ENCODE assay signal across 10 cellular contexts in the genomic region with DNA sequence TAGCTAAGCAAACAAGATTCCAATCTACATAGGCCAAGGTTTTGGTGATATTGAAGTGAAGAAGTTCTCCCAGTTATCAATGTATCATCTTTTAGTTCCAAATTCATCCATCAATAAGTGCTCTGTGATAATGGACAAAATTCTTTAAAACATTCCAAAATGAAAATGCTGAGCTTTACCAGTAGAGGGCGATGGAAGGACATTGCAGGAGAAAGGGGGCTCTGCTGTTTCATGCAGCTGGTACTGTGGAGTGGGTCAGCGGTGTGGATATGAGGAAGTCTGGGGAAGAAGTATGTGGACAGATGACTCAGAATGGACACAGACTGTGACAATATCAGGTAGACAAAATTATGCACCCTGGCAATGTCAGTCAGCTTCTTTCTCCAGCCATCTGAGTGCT. TPM values are rescaled to one million over a fixed set of nuclear protein-coding genes. Genes with fewer than 3 reads are reported as not detected.
DNase-seq lines count a peak whose midpoint lies in the region; ATAC-seq, FAIRE-seq and TF ChIP-seq lines count a peak whose summit lies in the region.
"Had no signal": no experiment of that assay in that cellular context is flagged by ENCODE, and none has a peak within 500 bp of the region (broad histone marks: within the 10 kb centered on the region; RNA-seq: fewer than 3 reads in every experiment).

No MANE protein-coding gene starts in this region.

- FAIRE-seq in small intestine (lab: Jason Lieb, UNC): no peak

- H3K4me1 Mint-ChIP-seq in activated CD8-positive, alpha-beta memory T cell treated with anti-CD3 and anti-CD28 coated beads, Interleukin-2, amount 10 ng/mL, durations not matched to agents 7 days and 5 days: no peaks in the 10 kb centered on the region
- peaks cover 5% of the 10 kb centered on the region for H3K4me1 Mint-ChIP-seq in type B pancreatic cell (ENCODE audit: unreplicated experiment)
- H3K4me1 Mint-ChIP-seq: memory B cell had no signal

- BruUV-seq in Panc1 (replicated peaks; lab: Mats Ljungman, UMichigan): no TSS peak

- no peaks in the 10 kb centered on the region for H3K36me3 Mint-ChIP-seq in activated CD8-positive, alpha-beta memory T cell treated with anti-CD3 and anti-CD28 coated beads, Interleukin-2, amount 10 ng/mL, durations not matched to agents 7 days and 5 days
- no peaks in the 10 kb centered on the region for H3K36me3 Mint-ChIP-seq in type B pancreatic cell
- H3K36me3 Mint-ChIP-seq: memory B cell had no signal

- H3K27ac Mint-ChIP-seq in activated CD8-positive, alpha-beta memory T cell treated with anti-CD3 and anti-CD28 coated beads, Interleukin-2, amount 10 ng/mL, durations not matched to agents 7 days and 5 days: peak overlapping the region; percentile 56
- H3K27ac Mint-ChIP-seq in type B pancreatic cell: no peak overlapping the region
- H3K27ac Mint-ChIP-seq: memory B cell had no signal

- H3K27ac ChIP-seq in Panc1 (ENCODE audit: low read length): no peak overlapping the region
- no peak overlapping the region for H3K27ac ChIP-seq in small intestine (ENCODE audit: low read depth in 1 of 2, low read length in 1 of 2)

- in situ Hi-C loops in Panc1 (cut with HindIII; ENCODE audit: low pct_unique_long_range_greater_than_20kb, low sequenced_read_pairs): no loop called here

- WGBS in small intestine, 3 donors: 5 to 19% (median 11%) methylated on average over 2 of the region's 2 CpGs

- H3K4me3 Mint-ChIP-seq in activated CD8-positive, alpha-beta memory T cell treated with anti-CD3 and anti-CD28 coated beads, Interleukin-2, amount 10 ng/mL, durations not matched to agents 7 days and 5 days: no peak overlapping the region
- H3K4me3 Mint-ChIP-seq in type B pancreatic cell: no peak overlapping the region
- H3K4me3 Mint-ChIP-seq: memory B cell had no signal

- H3K27me3 ChIP-seq in Panc1 (ENCODE audit: control insufficient read depth, insufficient read depth, low read length) (no peaks in the 10 kb centered on the region), small intestine (ENCODE audit: control insufficient read depth in 2 of 2, insufficient read depth in 2 of 2, low read length in 2 of 2) (no peaks in the 10 kb centered on the region)

- POLR2A ChIA-PET in Panc1 (lab: Charles Lee): no interaction called here

- no peaks in the 10 kb centered on the region for H3K9me3 Mint-ChIP-seq in activated CD8-positive, alpha-beta memory T cell treated with anti-CD3 and anti-CD28 coated beads, Interleukin-2, amount 10 ng/mL, durations not matched to agents 7 days and 5 days (ENCODE audit: low read depth)
- peaks cover 10% of the 10 kb centered on the region for H3K9me3 Mint-ChIP-seq in type B pancreatic cell

- no peak for ATAC-seq in activated CD8-positive, alpha-beta memory T cell treated with anti-CD3 and anti-CD28 coated beads, Interleukin-2, amount 10 ng/mL, durations not matched to agents 7 days and 5 days
- ATAC-seq in Panc1 (no peak), HG03108 (IDR thresholded peaks at IDR 0.05; ENCODE audit: unreplicated experiment) (no peak)

- peak; percentile 80 for TF ChIP-seq CTCF in Panc1 (IDR thresholded peaks at IDR 0.05)
- peak; percentile 63 for TF ChIP-seq CTCF in fibroblast of villous mesenchyme (IDR thresholded peaks at IDR 0.05; ENCODE audit: insufficient read depth, low read depth, low read length)
- peak; percentile 87 for TF ChIP-seq CTCF in type B pancreatic cell (conservative IDR thresholded peaks at IDR 0.05)

- H3K4me1 ChIP-seq in Panc1 (ENCODE audit: control insufficient read depth, insufficient read depth, low read length) (no peaks in the 10 kb centered on the region), small intestine (ENCODE audit: control insufficient read depth in 2 of 2, insufficient read depth in 1 of 2, low read depth in 1 of 2, low read length in 1 of 2) (no peaks in the 10 kb centered on the region)

- no peaks in the 10 kb centered on the region for H3K27me3 Mint-ChIP-seq in activated CD8-positive, alpha-beta memory T cell treated with anti-CD3 and anti-CD28 coated beads, Interleukin-2, amount 10 ng/mL, durations not matched to agents 7 days and 5 days
- no peaks in the 10 kb centered on the region for H3K27me3 Mint-ChIP-seq in type B pancreatic cell
- H3K27me3 Mint-ChIP-seq: memory B cell had no signal

- intact Hi-C loops in Panc1 (cut with micrococcal nuclease; ENCODE audit: unreplicated experiment): no loop called here

- no peaks in the 10 kb centered on the region for H3K9me3 ChIP-seq in Panc1 (ENCODE audit: control insufficient read depth, insufficient read depth, low read depth, low read length)
- no peaks in the 10 kb centered on the region for H3K9me3 ChIP-seq in small intestine (ENCODE audit: control insufficient read depth, low read depth)

- CTCF ChIA-PET in activated CD8-positive, alpha-beta memory T cell treated with anti-CD3 and anti-CD28 coated beads, Interleukin-2, amount 10 ng/mL, durations not matched to agents 7 days and 5 days (lab: Charles Lee): no interaction called here
- CTCF ChIA-PET in Panc1 (lab: Charles Lee): no interaction called here

- DNase-seq in activated CD8-positive, alpha-beta memory T cell treated with anti-CD3 and anti-CD28 coated beads, Interleukin-2, amount 10 ng/mL, durations not matched to agents 7 days and 5 days: no peak
- DNase-seq in activated CD8-positive, alpha-beta memory T cell treated with anti-CD3 and anti-CD28 coated beads, Interleukin-2, amount 50 U/mL, for 4 hours: no peak
- DNase-seq in Panc1 (ENCODE audit: low read depth, low spot score) (peak; percentile 2), fibroblast of villous mesenchyme (ENCODE audit: low read depth) (no peak), type B pancreatic cell (ENCODE audit: extremely low spot score, unreplicated experiment) (no peak), small intestine (no peak), NCI-H446 (lab: John Stamatoyannopoulos, UW) (no peak)

- H3K4me3 ChIP-seq in Panc1 (ENCODE audit: low read depth in 2 of 2, low read length in 2 of 2) (no peak overlapping the region), fibroblast of villous mesenchyme (ENCODE audit: low read depth, low read length) (no peak overlapping the region), small intestine (ENCODE audit: low read depth in 1 of 2, low read length in 2 of 2) (no peak overlapping the region)

- H3K36me3 ChIP-seq in Panc1 (ENCODE audit: control insufficient read depth, insufficient read depth, low read length) (no peaks in the 10 kb centered on the region), small intestine (ENCODE audit: control insufficient read depth in 2 of 2, insufficient read depth in 2 of 2, low read length in 2 of 2) (no peaks in the 10 kb centered on the region)

RNA-seq across cellular contexts. Expression of a gene that starts 46.6 kb away (rescaled TPM):
- total RNA-seq in activated CD8-positive, alpha-beta memory T cell treated with anti-CD3 and anti-CD28 coated beads, Interleukin-2, amount 10 ng/mL, durations not matched to agents 7 days and 5 days: under 1 TPM in 1 of 2 experiments, not detected in 1; 0.14 TPM
- total RNA-seq in Panc1 (2021; ENCODE audit: unreplicated experiment) (0.26 TPM), fibroblast of villous mesenchyme (not detected in 2 replicates), type B pancreatic cell (ENCODE audit: low replicate concordance) (35.8 and 46.4 TPM in 2 replicates)
- 0.08 TPM for polyA plus RNA-seq in Panc1 (2012; ENCODE audit: insufficient read length)
- under 1 TPM in 1 of 3 donors, not detected in 2; 0.12 TPM for polyA plus RNA-seq in small intestine
- total RNA-seq: T-helper 2 cell treated with Interferon-gamma antibody and Interleukin-4, amounts not matched to agents 100 ng/mL and 5 ng/mL, for 36 hours had no signal

Comparison
In these comparisons a context has a peak if more than half of its experiments do, and no peak if none do; other contexts are left out.
1. RNA of a gene that starts 46.6 kb away (total RNA-seq): 35.8 to 46.4 TPM in type B pancreatic cell; 0.26 TPM in Panc1 (single experiment), 0.14 TPM in activated CD8-positive, alpha-beta memory T cell treated with anti-CD3 and anti-CD28 coated beads, Interleukin-2, amount 10 ng/mL, durations not matched to agents 7 days and 5 days and not detected in fibroblast of villous mesenchyme; every median in the first group is over 10 times any median in the second.
2. Peak in every context shown above with its lines, with median percentiles within 50 percentile points of each other: CTCF ChIP-seq.